In the genomic region with DNA sequence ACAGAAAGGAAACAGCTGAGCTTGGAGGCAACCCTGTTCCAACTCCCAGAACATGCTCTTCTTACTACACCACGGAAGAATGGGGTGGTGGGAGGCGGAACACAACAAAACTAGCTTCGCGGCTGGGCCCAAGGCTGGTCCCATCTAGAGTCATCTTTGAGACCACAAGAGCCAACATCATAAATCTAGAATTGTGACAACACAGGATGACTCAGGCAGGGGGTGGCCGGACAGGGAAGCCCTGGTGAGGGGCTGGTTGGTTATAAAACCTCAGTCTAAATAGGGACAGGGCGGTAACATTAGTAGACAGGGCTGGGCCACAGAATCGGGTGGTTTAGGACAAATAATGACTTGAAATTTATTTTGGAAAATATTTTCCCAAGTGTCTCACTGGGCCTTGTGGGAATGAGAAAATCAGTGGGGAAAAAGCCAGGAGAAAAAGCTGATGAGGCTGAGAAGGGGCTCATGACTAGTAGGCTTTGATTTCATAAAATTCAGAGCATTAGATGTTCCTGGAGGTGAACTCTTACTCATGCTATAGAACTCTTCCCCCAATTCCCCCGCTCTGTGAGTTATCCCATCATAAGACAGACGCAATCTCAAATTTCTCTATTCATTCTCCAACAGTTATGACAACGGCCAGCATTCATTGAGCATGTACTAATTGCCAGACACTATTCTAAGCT, we compare ENCODE assay signal across 13 cellular contexts.
DNase-seq lines count a peak whose midpoint lies in the region; ATAC-seq, FAIRE-seq and TF ChIP-seq lines count a peak whose summit lies in the region.
"Had no signal": no experiment of that assay in that cellular context is flagged by ENCODE, and none has a peak within 500 bp of the region (broad histone marks: within the 10 kb centered on the region; RNA-seq: fewer than 3 reads in every experiment).

No MANE protein-coding gene starts in this region.

- H3K79me1 ChIP-seq in IMR-90 (ENCODE audit: low read depth in 1 of 2, low read length in 2 of 2): no peaks in the 10 kb centered on the region

- no CpG with 5 or more reads among the region's 10 CpGs for WGBS in IMR-90 (ENCODE audit: extremely low coverage in 2 of 2, insufficient read length in 1 of 2), 2 experiments
- WGBS in K562 (ENCODE audit: insufficient coverage, low coverage, missing lambda C conversion rate): 10% methylated on average over 8 of the region's 10 CpGs

- H3K4ac ChIP-seq in IMR-90 (ENCODE audit: low read depth, low read length): peak overlapping the region; percentile 40; the same call in 1 of the 2 replicates

- H2AK9ac ChIP-seq in IMR-90 (replicated peaks; ENCODE audit: low read depth, low read length, poor library complexity): no peak overlapping the region

- H3K18ac ChIP-seq in IMR-90 (ENCODE audit: low read depth, low read length): peak overlapping the region; percentile 4

- TF ChIP-seq POLR2A in IMR-90 (IDR thresholded peaks at IDR 0.05; ENCODE audit: low read depth, low read length): no peak
- no peak for TF ChIP-seq POLR2A in K562 (conservative IDR thresholded peaks at IDR 0.05)

- no peaks in the 10 kb centered on the region; the same call in 1 of the 2 replicates for H3K27me3 ChIP-seq in IMR-90 (ENCODE audit: control insufficient read depth, insufficient read depth, low read length)
- H3K27me3 ChIP-seq in K562 (ENCODE audit: control insufficient read depth in 2 of 2, insufficient read depth in 2 of 2, low read length in 2 of 2): no peaks in the 10 kb centered on the region
- H3K27me3 ChIP-seq: SJSA1 had no signal

- no peak for TF ChIP-seq CTCF in AG10803 (conservative IDR thresholded peaks at IDR 0.05; ENCODE audit: low read length)
- TF ChIP-seq CTCF in IMR-90 (conservative IDR thresholded peaks at IDR 0.05; ENCODE audit: low read depth, low read length): no peak
- no peak for TF ChIP-seq CTCF in K562 (IDR thresholded peaks at IDR 0.05 in 2 of 3, conservative IDR thresholded peaks at IDR 0.05 in 1 of 3; ENCODE audit: insufficient read depth in 2 of 3, low read depth in 1 of 3, low read length in 3 of 3)
- TF ChIP-seq CTCF in nephron progenitor cell (IDR thresholded peaks at IDR 0.05): no peak

- H3K14ac ChIP-seq in IMR-90 (replicated peaks; ENCODE audit: low read depth, low read length): peak overlapping the region; percentile 51; the same call in 1 of the 2 replicates

- H4K91ac ChIP-seq in IMR-90 (ENCODE audit: insufficient read depth, low read depth, low read length): no peak overlapping the region

- CTCF ChIA-PET in IMR-90 (lab: Yijun Ruan, JAX): interaction anchor here (0.8 to 1.0 kb wide), 2 partner anchors 9 to 21 kb away, joined by 3 to 4 read pairs; no protein-coding TSS in a partner anchor
- CTCF ChIA-PET in K562 (lab: Yijun Ruan, JAX; ENCODE audit: low intra/inter-chr PET ratio): no interaction called here

- no peaks in the 10 kb centered on the region for H3K79me2 ChIP-seq in K562 (ENCODE audit: control insufficient read depth, insufficient read depth, low read length)

- H2BK20ac ChIP-seq in IMR-90 (ENCODE audit: low read depth, low read length): peak overlapping the region; percentile 68; the same call in 1 of the 2 replicates

- H3K4me2 ChIP-seq in IMR-90 (ENCODE audit: low read depth, low read length) (no peak overlapping the region), K562 (ENCODE audit: insufficient read depth, low read length) (peak overlapping the region; percentile 29)

- H2BK15ac ChIP-seq in IMR-90 (ENCODE audit: low read depth, low read length): peak overlapping the region; percentile 12; the same call in 2 of the 3 replicates

- no peak overlapping the region for H3K4me3 ChIP-seq in AG10803 (ENCODE audit: low read length)
- no peak overlapping the region for H3K4me3 ChIP-seq in IMR-90 (ENCODE audit: insufficient read depth, low read depth, low read length)
- no peak overlapping the region for H3K4me3 ChIP-seq in K562
- H3K4me3 ChIP-seq: SJSA1 had no signal

- dilution Hi-C loops in IMR-90 (cut with HindIII; ENCODE audit: low sequenced_read_pairs, unreplicated experiment): no loop called here

- POLR2A ChIA-PET in IMR-90 (lab: Charles Lee; ENCODE audit: unreplicated experiment): no interaction called here
- POLR2A ChIA-PET in K562 (lab: Yijun Ruan, JAX): interaction anchor here (0.7 kb wide), 1 partner anchor 111 kb away, joined by 3 read pairs; no protein-coding TSS in a partner anchor

- peak overlapping the region; percentile 73 for H2BK120ac ChIP-seq in IMR-90 (ENCODE audit: low read depth, low read length)

- no peak overlapping the region for H3K56ac ChIP-seq in IMR-90 (ENCODE audit: extremely low read depth, insufficient read depth, low read length)

- H3K9me1 ChIP-seq in IMR-90 (ENCODE audit: insufficient read depth, low read length): peaks cover 14% of the 10 kb centered on the region
- H3K9me1 ChIP-seq in K562 (ENCODE audit: control insufficient read depth, insufficient read depth, low read length): no peaks in the 10 kb centered on the region

- FAIRE-seq in K562 (lab: Jason Lieb, UNC): peak; percentile 65
- FAIRE-seq: GM18507 had no signal

- in situ Hi-C loops in IMR-90 (cut with MboI; ENCODE audit: low sequenced_read_pairs): loop anchor here (5.0 kb wide), 1 partner anchor 148 kb away; no protein-coding TSS in a partner anchor
- in situ Hi-C loops in K562 (cut with MboI): loop anchor here (10.0 kb wide), 1 partner anchor 345 kb away; no protein-coding TSS in a partner anchor

- DNase-seq in AG10803 (ENCODE audit: low read depth): peak; percentile 79
- DNase-seq in IMR-90: peak; percentile 81
- peak; percentile 11 to 76 (median 45) for DNase-seq in K562 (ENCODE audit: extremely low read depth in 1 of 4, low spot score in 3 of 4)
- DNase-seq in nephron progenitor cell: no peak
- no peak for DNase-seq in NCI-H2171 treated with DMSO at 0.1 percent for 48 hours (lab: John Stamatoyannopoulos, UW)
- DNase-seq in NCI-H2107 (lab: John Stamatoyannopoulos, UW): no peak
- DNase-seq: central memory CD4-positive, alpha-beta T cell; NCI-H1930 had no signal

- peaks cover 15% of the 10 kb centered on the region for H3K27me3 Mint-ChIP-seq in nephron progenitor cell (ENCODE audit: low read depth, poor library complexity)

- H3K4me1 Mint-ChIP-seq in nephron progenitor cell: peaks cover 20% of the 10 kb centered on the region
- H3K4me1 Mint-ChIP-seq: nephron had no signal

- H3K36me3 ChIP-seq in IMR-90 (ENCODE audit: control insufficient read depth, insufficient read depth, low read length): no peaks in the 10 kb centered on the region
- H3K36me3 ChIP-seq in K562 (ENCODE audit: control insufficient read depth, insufficient read depth, low read length): no peaks in the 10 kb centered on the region
- H3K36me3 ChIP-seq: SJSA1 had no signal

- H3K9me3 ChIP-seq in IMR-90 (ENCODE audit: control insufficient read depth, insufficient read depth, low read length) (peaks cover 9% of the 10 kb centered on the region), K562 (replicated peaks; ENCODE audit: control insufficient read depth, insufficient read depth, low read depth, low read length) (no peaks in the 10 kb centered on the region)

- H4K8ac ChIP-seq in IMR-90 (ENCODE audit: low read depth in 2 of 2, low read length in 2 of 2): peak overlapping the region in 1 of 2 experiments; percentile 64; a peak in 1 of 4 replicates

- H3K27ac ChIP-seq in IMR-90 (ENCODE audit: insufficient read depth, low read length): peak overlapping the region; percentile 62
- H3K27ac ChIP-seq in K562 (ENCODE audit: extremely low read depth, low read depth, low read length): peak overlapping the region; percentile 23; the same call in 1 of the 3 replicates
- H3K27ac ChIP-seq: SJSA1 had no signal

- BruUV-seq in IMR-90 (replicated peaks; lab: Mats Ljungman, UMichigan) (no TSS peak), K562 (replicated peaks; lab: Mats Ljungman, UMichigan) (no TSS peak)

- H2AK5ac ChIP-seq in IMR-90 (ENCODE audit: low read depth, low read length): peak overlapping the region; percentile 6; the same call in 1 of the 2 replicates

- no peaks in the 10 kb centered on the region for H3K36me3 Mint-ChIP-seq in nephron progenitor cell (ENCODE audit: low read depth)

- 0 out of 2 replicates have a peak, but pooled peaks have one; percentile 29 for TF ChIP-seq EP300 in K562 (IDR thresholded peaks at IDR 0.05; ENCODE audit: low read length)

- intact Hi-C loops in IMR-90 (cut with micrococcal nuclease): no loop called here
- intact Hi-C loops in K562 (cut with micrococcal nuclease): no loop called here

- TF ChIP-seq RAD21 in IMR-90 (IDR thresholded peaks at IDR 0.05; ENCODE audit: low read length) (peak; percentile 18; the same call in 1 of the 2 replicates), K562 (CRISPR knock-in tag; conservative IDR thresholded peaks at IDR 0.05 in 1 of 2, IDR thresholded peaks at IDR 0.05 in 1 of 2) (no peak)

- peaks cover 6% of the 10 kb centered on the region for H3K9me3 Mint-ChIP-seq in nephron progenitor cell

- H3K9ac ChIP-seq in IMR-90 (ENCODE audit: low read depth, low read length) (no peak overlapping the region), K562 (ENCODE audit: insufficient read depth in 1 of 2, low read depth in 2 of 2, low read length in 2 of 2) (no peak overlapping the region)

- H4K20me1 ChIP-seq in IMR-90 (ENCODE audit: insufficient read depth, low read length) (no peaks in the 10 kb centered on the region), K562 (replicated peaks; ENCODE audit: control insufficient read depth, insufficient read depth, low read length) (no peaks in the 10 kb centered on the region)

- H2AFZ ChIP-seq in IMR-90 (replicated peaks; ENCODE audit: low read length, poor library complexity): peak overlapping the region; percentile 27
- peak overlapping the region; percentile 64 for H2AFZ ChIP-seq in K562 (ENCODE audit: low read depth, low read length)

- no peak overlapping the region for H3K4me3 Mint-ChIP-seq in nephron progenitor cell
- H3K4me3 Mint-ChIP-seq: nephron had no signal

- ATAC-seq in IMR-90 (ENCODE audit: low read depth) (peak; percentile 59), K562 (peak; percentile 86), HG03442 (IDR thresholded peaks at IDR 0.05; ENCODE audit: unreplicated experiment) (no peak), HG02852 (IDR thresholded peaks at IDR 0.05; ENCODE audit: unreplicated experiment) (no peak)

- H2BK5ac ChIP-seq in IMR-90 (ENCODE audit: low read depth, low read length, poor library complexity, severe bottlenecking): peak overlapping the region; percentile 8

- H3K4me1 ChIP-seq in IMR-90 (ENCODE audit: control insufficient read depth, insufficient read depth, low read length): peaks cover 20% of the 10 kb centered on the region
- peaks cover 3 to 26% of the 10 kb centered on the region in 2 experiments; a peak in 4 of 5 replicates for H3K4me1 ChIP-seq in K562 (replicated peaks in 1 of 2; ENCODE audit: control insufficient read depth in 2 of 2, insufficient read depth in 2 of 2, low read length in 2 of 2)

- no peak overlapping the region; the same call in 1 of the 2 replicates for H3K23ac ChIP-seq in IMR-90 (ENCODE audit: low read depth, low read length)

- H4K5ac ChIP-seq in IMR-90 (ENCODE audit: low read depth, low read length): peak overlapping the region; percentile 10; the same call in 1 of the 2 replicates

- H3K27ac Mint-ChIP-seq in nephron progenitor cell: peak overlapping the region; percentile 12

TF ChIP-seq in IMR-90, 13 proteins besides CTCF, POLR2A, EP300 and RAD21 (continues in another document):
- no peak for TF ChIP-seq RFX5 (IDR thresholded peaks at IDR 0.05; ENCODE audit: low read depth, low read length)

TF ChIP-seq in K562, 482 proteins besides CTCF, POLR2A, EP300 and RAD21 (continues in another document):
- peak in 1 of 2 experiments; percentile 64; a peak in 1 of 4 replicates for TF ChIP-seq RCOR1 (IDR thresholded peaks at IDR 0.05; ENCODE audit: borderline replicate concordance in 1 of 2, low read depth in 2 of 2, low read length in 2 of 2)

Comparison
In these comparisons a context has a peak if more than half of its experiments do, and no peak if none do; other contexts are left out.
1. DNase-seq: peak in AG10803 (single experiment), IMR-90 (single experiment) and K562 (4 of 4); none in nephron progenitor cell (single experiment), NCI-H2171 treated with DMSO at 0.1 percent for 48 hours (single experiment) and NCI-H2107 (single experiment).
2. ATAC-seq: peak in IMR-90 (single experiment) and K562 (single experiment); none in HG03442 (single experiment) and HG02852 (single experiment).